In the genomic region with DNA sequence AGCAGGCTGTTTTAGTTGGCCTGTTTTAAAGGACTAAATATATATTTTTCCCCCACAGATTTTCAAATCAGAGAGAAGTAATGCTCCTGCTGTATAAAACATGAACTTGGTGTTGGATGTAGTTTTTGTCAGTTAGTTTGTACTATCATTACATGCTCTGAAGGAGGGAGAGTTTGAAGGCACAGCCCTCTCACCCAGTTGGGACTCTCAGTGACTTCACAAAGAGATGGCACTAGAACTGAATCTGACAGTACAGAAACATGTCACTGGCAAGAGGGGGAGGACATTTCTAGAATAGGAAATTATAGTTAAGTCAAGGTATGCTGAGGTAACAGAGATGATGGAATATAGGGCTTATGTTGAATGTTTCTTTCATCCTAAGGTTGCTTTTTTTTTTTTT, we compare ENCODE assay signal across 26 cellular contexts. TPM values are rescaled to one million over a fixed set of nuclear protein-coding genes. Genes with fewer than 3 reads are reported as not detected.
A peak's percentile ranks its signal among the peaks of the same experiment; 100 is the strongest.
DNase-seq lines count a peak whose midpoint lies in the region; ATAC-seq, FAIRE-seq and TF ChIP-seq lines count a peak whose summit lies in the region.
"Had no signal": no experiment of that assay in that cellular context is flagged by ENCODE, and none has a peak within 500 bp of the region (broad histone marks: within the 10 kb centered on the region; RNA-seq: fewer than 3 reads in every experiment).

No MANE protein-coding gene starts in this region.

- ATAC-seq in activated T-cell treated with anti-CD3 and anti-CD28 coated beads, Interleukin-2, amount 50 U/mL, for 72 hours (replicated peaks in 1 of 2), result no peak
- peak; percentile 8; the same call in 1 of the 3 replicates for ATAC-seq in K562
- ATAC-seq: HCT116 had no signal

- H3K9ac ChIP-seq in K562 (ENCODE audit: insufficient read depth in 1 of 2, low read depth in 2 of 2, low read length in 2 of 2), result no peak overlapping the region

- no peaks in the 10 kb centered on the region for H3K27me3 Mint-ChIP-seq in activated T-cell treated with anti-CD3 and anti-CD28 coated beads, Interleukin-2, amount 50 U/mL, for 72 hours (ENCODE audit: low read depth)
- peaks cover 4 to 13% (median 8%) of the 10 kb centered on the region in 3 donors for H3K27me3 Mint-ChIP-seq in immature natural killer cell (ENCODE audit: low read depth in 3 of 3)
- H3K27me3 Mint-ChIP-seq: CD4-positive, CD25-positive, alpha-beta regulatory T cell; CD8-positive, alpha-beta memory T cell had no signal

- no peaks in the 10 kb centered on the region for H3K9me3 Mint-ChIP-seq in activated T-cell treated with anti-CD3 and anti-CD28 coated beads, Interleukin-2, amount 50 U/mL, for 72 hours
- no peaks in the 10 kb centered on the region for H3K9me3 Mint-ChIP-seq in immature natural killer cell
- H3K9me3 Mint-ChIP-seq: CD4-positive, CD25-positive, alpha-beta regulatory T cell; CD8-positive, alpha-beta memory T cell; HFFc6 had no signal

- no peaks in the 10 kb centered on the region for H4K20me1 ChIP-seq in K562 (replicated peaks; ENCODE audit: control insufficient read depth, insufficient read depth, low read length)

- H3K4me3 Mint-ChIP-seq in activated T-cell treated with anti-CD3 and anti-CD28 coated beads, Interleukin-2, amount 50 U/mL, for 72 hours, result no peak overlapping the region
- H3K4me3 Mint-ChIP-seq in immature natural killer cell, result peak overlapping the region in 3 of 5 donors; percentile 73 to 90 (median 87)
- H3K4me3 Mint-ChIP-seq: CD4-positive, CD25-positive, alpha-beta regulatory T cell; CD8-positive, alpha-beta memory T cell; HFFc6 had no signal

- H3K4me2 ChIP-seq in K562 (ENCODE audit: insufficient read depth, low read length), result no peak overlapping the region

- no peaks in the 10 kb centered on the region for H3K4me1 Mint-ChIP-seq in activated T-cell treated with anti-CD3 and anti-CD28 coated beads, Interleukin-2, amount 50 U/mL, for 72 hours (ENCODE audit: low read depth)
- peaks cover 18 to 23% of the 10 kb centered on the region in 2 donors for H3K4me1 Mint-ChIP-seq in immature natural killer cell

- H3K36me3 ChIP-seq in K562 (ENCODE audit: control insufficient read depth, insufficient read depth, low read length), result peaks cover 32% of the 10 kb centered on the region; the same call in 2 of the 3 replicates
- peaks cover 18 to 27% of the 10 kb centered on the region in 2 donors for H3K36me3 ChIP-seq in ascending aorta
- H3K36me3 ChIP-seq: BE2C had no signal

- no peaks in the 10 kb centered on the region for H3K27me3 ChIP-seq in K562 (ENCODE audit: control insufficient read depth in 2 of 2, insufficient read depth in 2 of 2, low read length in 2 of 2)
- no peaks in the 10 kb centered on the region for H3K27me3 ChIP-seq in ascending aorta
- H3K27me3 ChIP-seq: BE2C had no signal

- in situ Hi-C loops in K562 (cut with MboI), result no loop called here

- no peak overlapping the region for H3K4me3 ChIP-seq in K562
- no peak overlapping the region for H3K4me3 ChIP-seq in ascending aorta

- H3K27ac Mint-ChIP-seq in activated T-cell treated with anti-CD3 and anti-CD28 coated beads, Interleukin-2, amount 50 U/mL, for 72 hours, result peak overlapping the region; percentile 65
- H3K27ac Mint-ChIP-seq in immature natural killer cell, result no peak overlapping the region
- H3K27ac Mint-ChIP-seq: HFFc6 had no signal

- no peak for TF ChIP-seq EP300 in K562 (IDR thresholded peaks at IDR 0.05; ENCODE audit: low read length)

- TF ChIP-seq RAD21 in K562 (CRISPR knock-in tag; conservative IDR thresholded peaks at IDR 0.05 in 1 of 2, IDR thresholded peaks at IDR 0.05 in 1 of 2), result no peak

- TF ChIP-seq POLR2A in K562 (conservative IDR thresholded peaks at IDR 0.05), result 0 out of 2 replicates have a peak, but pooled peaks have one; percentile 11

- no TSS peak for BruUV-seq in K562 (replicated peaks; lab: Mats Ljungman, UMichigan)

- H3K9me3 ChIP-seq in K562 (replicated peaks; ENCODE audit: control insufficient read depth, insufficient read depth, low read depth, low read length) (no peaks in the 10 kb centered on the region), ascending aorta (no peaks in the 10 kb centered on the region)
- H3K9me3 ChIP-seq: BE2C had no signal

- no peak overlapping the region for H3K27ac ChIP-seq in K562 (ENCODE audit: extremely low read depth, low read depth, low read length)
- H3K27ac ChIP-seq in ascending aorta, result no peak overlapping the region
- H3K27ac ChIP-seq: HL-60 had no signal

- CTCF ChIA-PET in K562 (lab: Yijun Ruan, JAX; ENCODE audit: low intra/inter-chr PET ratio), result no interaction called here

- no peaks in the 10 kb centered on the region for H3K4me1 ChIP-seq in K562 (replicated peaks in 1 of 2; ENCODE audit: control insufficient read depth in 2 of 2, insufficient read depth in 2 of 2, low read length in 2 of 2)
- no peaks in the 10 kb centered on the region for H3K4me1 ChIP-seq in ascending aorta
- H3K4me1 ChIP-seq: BE2C had no signal

- no peak overlapping the region for H2AFZ ChIP-seq in K562 (ENCODE audit: low read depth, low read length)

- peaks cover 0 to 3% of the 10 kb centered on the region in 2 donors for H3K36me3 Mint-ChIP-seq in activated T-cell treated with anti-CD3 and anti-CD28 coated beads, Interleukin-2, amount 50 U/mL, for 72 hours (ENCODE audit: insufficient read depth in 2 of 2)
- peaks cover 9 to 40% (median 22%) of the 10 kb centered on the region in 3 donors for H3K36me3 Mint-ChIP-seq in immature natural killer cell

- FAIRE-seq in K562 (lab: Jason Lieb, UNC), result no peak
- FAIRE-seq: A204.1, G401.6, GM12891, GM18507 had no signal

- no peak for DNase-seq in activated T-cell treated with anti-CD3 and anti-CD28 coated beads, Interleukin-2, amount 50 U/mL, for 72 hours
- no peak for DNase-seq in activated T-cell treated with anti-CD3 and anti-CD28 coated beads, Interleukin-2, amount 50 U/mL, for 1 hour
- DNase-seq in K562 (ENCODE audit: extremely low read depth in 1 of 4, low spot score in 3 of 4), result no peak
- DNase-seq in immature natural killer cell, result no peak
- DNase-seq in putamen (ENCODE audit: low spot score), result peak; percentile 81
- no peak for DNase-seq in SHP77 treated with DMSO at 0.1 percent for 48 hours (lab: John Stamatoyannopoulos, UW)
- DNase-seq in DMS79 treated with DMSO at 0.1 percent for 48 hours (lab: John Stamatoyannopoulos, UW), result no peak
- no peak for DNase-seq in ascending aorta (ENCODE audit: low spot score in 2 of 2)
- DNase-seq: ACHN; BE2C; C1 segment of cervical spinal cord; CD4-positive, CD25-positive, alpha-beta regulatory T cell; CD8-positive, alpha-beta memory T cell; COR-L47; DMS 273 treated with DMSO at 0.1 percent for 48 hours; DMS53; GOT3; H7; HFFc6 had no signal

- no peak for TF ChIP-seq CTCF in K562 (IDR thresholded peaks at IDR 0.05 in 2 of 3, conservative IDR thresholded peaks at IDR 0.05 in 1 of 3; ENCODE audit: insufficient read depth in 2 of 3, low read depth in 1 of 3, low read length in 3 of 3)
- TF ChIP-seq CTCF in ascending aorta (IDR thresholded peaks at IDR 0.05), result no peak

- H3K9me1 ChIP-seq in K562 (ENCODE audit: control insufficient read depth, insufficient read depth, low read length), result no peaks in the 10 kb centered on the region

- intact Hi-C loops in K562 (cut with micrococcal nuclease) (loop anchor here (10.0 kb wide), 2 partner anchors 130 to 240 kb away; a partner anchor contains a TSS), ascending aorta (cut with DNase I) (no loop called here)

- no peaks in the 10 kb centered on the region for H3K79me2 ChIP-seq in K562 (ENCODE audit: control insufficient read depth, insufficient read depth, low read length)

- POLR2A ChIA-PET in K562 (lab: Yijun Ruan, JAX), result interaction anchor here (0.6 to 0.9 kb wide), 2 partner anchors 9 to 941 kb away, joined by 3 read pairs; no protein-coding TSS in a partner anchor

RNA-seq across cellular contexts. Expression of a gene that starts 21.0 kb away (rescaled TPM):
- total RNA-seq in activated T-cell treated with anti-CD3 and anti-CD28 coated beads, Interleukin-2, amount 50 U/mL, for 72 hours, result under 1 TPM; 0.19 to 0.74 TPM
- total RNA-seq in K562 (2011; cell fraction: chromatin; rRNA removed; ENCODE audit: low replicate concordance), result not detected in 2 replicates
- total RNA-seq in K562 (2011; cell fraction: nucleolus; rRNA removed), result not detected in 2 replicates
- total RNA-seq in K562 (2011; cell fraction: nucleoplasm; rRNA removed), result not detected in 2 replicates
- not detected in 2 replicates for total RNA-seq in K562 (2014; rRNA removed)
- total RNA-seq in K562 (2014; rRNA removed; fragmentation: Illumina TruSeq; extraction: Trizol), result not detected in 2 replicates
- not detected in 2 replicates for total RNA-seq in K562 (2015; rRNA removed; fragmentation: Illumina TruSeq; extraction: Trizol)
- total RNA-seq in K562 (2021), result not detected in 2 replicates
- not detected in 2 replicates for polyA plus RNA-seq in K562 (2011; rRNA removed)
- not detected in 2 replicates for polyA plus RNA-seq in K562 (2011; cell fraction: cytosol; rRNA removed)
- not detected in 2 replicates for polyA plus RNA-seq in K562 (2011; cell fraction: nucleus; rRNA removed)
- not detected in 2 replicates for polyA plus RNA-seq in K562 (2012)
- polyA plus RNA-seq in K562 (2014; fragmentation: Illumina TruSeq; extraction: Trizol), result not detected in 2 replicates
- polyA plus RNA-seq in K562 (2014; fragmentation: Nextera tagmentation; extraction: Ambion mirVana), result not detected
- polyA plus RNA-seq in K562 (2014; rRNA removed), result not detected in 2 replicates
- not detected in 2 replicates for polyA minus RNA-seq in K562 (2011; rRNA and poly(A)+ RNA removed)
- polyA minus RNA-seq in K562 (2011; cell fraction: cytosol; rRNA and poly(A)+ RNA removed), result not detected in 2 replicates
- polyA minus RNA-seq in K562 (2011; cell fraction: nucleus; rRNA and poly(A)+ RNA removed), result not detected in 2 replicates
- under 1 TPM in 1 of 3 donors, not detected in 2; 0.24 TPM for polyA plus RNA-seq in immature natural killer cell
- total RNA-seq in ascending aorta, result not detected
- total RNA-seq: HFFc6, HT1080 had no signal
- polyA plus RNA-seq: CD8-positive, alpha-beta memory T cell had no signal

RNA-seq across cellular contexts. Expression of a gene that starts 27.1 kb away (rescaled TPM):
- total RNA-seq in activated T-cell treated with anti-CD3 and anti-CD28 coated beads, Interleukin-2, amount 50 U/mL, for 72 hours, result 10 to 100 TPM; 47.9 to 56.2 TPM
- total RNA-seq in K562 (2011; cell fraction: chromatin; rRNA removed; ENCODE audit: low replicate concordance), result 62.0 and 62.6 TPM in 2 replicates
- total RNA-seq in K562 (2011; cell fraction: nucleolus; rRNA removed), result 38.3 and 45.9 TPM in 2 replicates
- total RNA-seq in K562 (2011; cell fraction: nucleoplasm; rRNA removed), result 63.4 and 83.7 TPM in 2 replicates
- total RNA-seq in K562 (2014; rRNA removed) (95.4 and 124 TPM in 2 replicates), K562 (2014; rRNA removed; fragmentation: Illumina TruSeq; extraction: Trizol) (245 and 293 TPM in 2 replicates), K562 (2015; rRNA removed; fragmentation: Illumina TruSeq; extraction: Trizol) (154 and 162 TPM in 2 replicates), K562 (2021) (266 and 273 TPM in 2 replicates), ascending aorta (55.9 TPM)
- polyA plus RNA-seq in K562 (2011; rRNA removed) (125 and 198 TPM in 2 replicates), K562 (2014; fragmentation: Illumina TruSeq; extraction: Trizol) (194 and 219 TPM in 2 replicates), K562 (2014; fragmentation: Nextera tagmentation; extraction: Ambion mirVana) (100 to 1,000 TPM; 607 to 620 TPM), K562 (2014; rRNA removed) (117 and 134 TPM in 2 replicates), immature natural killer cell (10 to 100 TPM; 66.9 to 86.2 (median 73.8) TPM)
- polyA plus RNA-seq in K562 (2011; cell fraction: cytosol; rRNA removed), result 161 and 214 TPM in 2 replicates
- 96.3 and 140 TPM in 2 replicates for polyA plus RNA-seq in K562 (2011; cell fraction: nucleus; rRNA removed)
- 159 and 305 TPM in 2 replicates for polyA plus RNA-seq in K562 (2012)
- polyA minus RNA-seq in K562 (2011; rRNA and poly(A)+ RNA removed), result 124 and 166 TPM in 2 replicates
- 80.1 and 100 TPM in 2 replicates for polyA minus RNA-seq in K562 (2011; cell fraction: cytosol; rRNA and poly(A)+ RNA removed)
- 21.0 and 35.2 TPM in 2 replicates for polyA minus RNA-seq in K562 (2011; cell fraction: nucleus; rRNA and poly(A)+ RNA removed)

RNA-seq across cellular contexts. Expression of a gene that starts 28.8 kb away (rescaled TPM):
- under 1 TPM; 0.16 to 0.24 TPM for total RNA-seq in activated T-cell treated with anti-CD3 and anti-CD28 coated beads, Interleukin-2, amount 50 U/mL, for 72 hours
- 0.49 and 0.51 TPM in 2 replicates for total RNA-seq in K562 (2011; cell fraction: chromatin; rRNA removed; ENCODE audit: low replicate concordance)
- total RNA-seq in K562 (2011; cell fraction: nucleolus; rRNA removed), result 0.26 and 0.50 TPM in 2 replicates
- 0.61 TPM in 1 of 2 replicates, not detected in the other for total RNA-seq in K562 (2011; cell fraction: nucleoplasm; rRNA removed)
- total RNA-seq in K562 (2014; rRNA removed) (0.14 TPM in 1 of 2 replicates, not detected in the other), K562 (2014; rRNA removed; fragmentation: Illumina TruSeq; extraction: Trizol) (not detected in 2 replicates), K562 (2015; rRNA removed; fragmentation: Illumina TruSeq; extraction: Trizol) (not detected in 2 replicates), K562 (2021) (not detected in 2 replicates), ascending aorta (not detected)
- polyA plus RNA-seq in K562 (2011; rRNA removed) (not detected in 2 replicates), K562 (2014; fragmentation: Illumina TruSeq; extraction: Trizol) (not detected in 2 replicates), K562 (2014; fragmentation: Nextera tagmentation; extraction: Ambion mirVana) (not detected), K562 (2014; rRNA removed) (0.05 TPM in 1 of 2 replicates, not detected in the other), immature natural killer cell (not detected)
- polyA plus RNA-seq in K562 (2011; cell fraction: cytosol; rRNA removed), result not detected in 2 replicates
- 0.51 TPM in 1 of 2 replicates, not detected in the other for polyA plus RNA-seq in K562 (2011; cell fraction: nucleus; rRNA removed)
- not detected in 2 replicates for polyA plus RNA-seq in K562 (2012)
- polyA minus RNA-seq in K562 (2011; rRNA and poly(A)+ RNA removed), result 0.14 TPM in 1 of 2 replicates, not detected in the other
- not detected in 2 replicates for polyA minus RNA-seq in K562 (2011; cell fraction: cytosol; rRNA and poly(A)+ RNA removed)
- polyA minus RNA-seq in K562 (2011; cell fraction: nucleus; rRNA and poly(A)+ RNA removed), result 0.13 and 0.44 TPM in 2 replicates
- total RNA-seq: H7, HFFc6, HT1080 had no signal
- polyA plus RNA-seq: CD4-positive, CD25-positive, alpha-beta regulatory T cell; CD8-positive, alpha-beta memory T cell had no signal

RNA-seq across cellular contexts. Expression of a gene that starts 36.4 kb away (rescaled TPM):
- total RNA-seq in activated T-cell treated with anti-CD3 and anti-CD28 coated beads, Interleukin-2, amount 50 U/mL, for 72 hours, result 10 to 100 TPM; 78.9 to 84.2 TPM
- total RNA-seq in K562 (2011; cell fraction: chromatin; rRNA removed; ENCODE audit: low replicate concordance), result 228 and 279 TPM in 2 replicates
- total RNA-seq in K562 (2011; cell fraction: nucleolus; rRNA removed), result 212 and 223 TPM in 2 replicates
- 239 and 241 TPM in 2 replicates for total RNA-seq in K562 (2011; cell fraction: nucleoplasm; rRNA removed)
- total RNA-seq in K562 (2014; rRNA removed) (203 and 207 TPM in 2 replicates), K562 (2014; rRNA removed; fragmentation: Illumina TruSeq; extraction: Trizol) (191 and 192 TPM in 2 replicates), K562 (2015; rRNA removed; fragmentation: Illumina TruSeq; extraction: Trizol) (190 and 191 TPM in 2 replicates), K562 (2021) (229 and 238 TPM in 2 replicates), ascending aorta (19.9 TPM)
- polyA plus RNA-seq in K562 (2011; rRNA removed) (302 and 343 TPM in 2 replicates), K562 (2014; fragmentation: Illumina TruSeq; extraction: Trizol) (194 and 197 TPM in 2 replicates), K562 (2014; fragmentation: Nextera tagmentation; extraction: Ambion mirVana) (10 to 100 TPM; 38.7 to 82.3 TPM), K562 (2014; rRNA removed) (341 and 353 TPM in 2 replicates), immature natural killer cell (100 to 1,000 TPM; 108 to 157 (median 143) TPM)
- polyA plus RNA-seq in K562 (2011; cell fraction: cytosol; rRNA removed), result 353 and 764 TPM in 2 replicates
- polyA plus RNA-seq in K562 (2011; cell fraction: nucleus; rRNA removed), result 319 and 323 TPM in 2 replicates
- 137 and 179 TPM in 2 replicates for polyA plus RNA-seq in K562 (2012)
- 180 and 229 TPM in 2 replicates for polyA minus RNA-seq in K562 (2011; rRNA and poly(A)+ RNA removed)
- 60.6 and 66.6 TPM in 2 replicates for polyA minus RNA-seq in K562 (2011; cell fraction: cytosol; rRNA and poly(A)+ RNA removed)
- polyA minus RNA-seq in K562 (2011; cell fraction: nucleus; rRNA and poly(A)+ RNA removed), result 57.1 and 90.0 TPM in 2 replicates

RNA-seq across cellular contexts. Expression of a gene that starts 36.5 kb away (rescaled TPM):
- 10 to 100 TPM; 17.2 to 18.6 TPM for total RNA-seq in activated T-cell treated with anti-CD3 and anti-CD28 coated beads, Interleukin-2, amount 50 U/mL, for 72 hours
- 9.0 and 15.8 TPM in 2 replicates for total RNA-seq in K562 (2011; cell fraction: chromatin; rRNA removed; ENCODE audit: low replicate concordance)
- total RNA-seq in K562 (2011; cell fraction: nucleolus; rRNA removed), result 11.7 and 13.2 TPM in 2 replicates
- total RNA-seq in K562 (2011; cell fraction: nucleoplasm; rRNA removed), result 11.6 and 13.4 TPM in 2 replicates
- total RNA-seq in K562 (2014; rRNA removed) (9.1 and 11.2 TPM in 2 replicates), K562 (2014; rRNA removed; fragmentation: Illumina TruSeq; extraction: Trizol) (13.6 TPM in 2 replicates), K562 (2015; rRNA removed; fragmentation: Illumina TruSeq; extraction: Trizol) (13.3 and 13.6 TPM in 2 replicates), K562 (2021) (11.0 and 12.9 TPM in 2 replicates), ascending aorta (14.8 TPM)
- polyA plus RNA-seq in K562 (2011; rRNA removed) (16.9 and 18.2 TPM in 2 replicates), K562 (2014; fragmentation: Illumina TruSeq; extraction: Trizol) (13.0 and 13.1 TPM in 2 replicates), K562 (2014; fragmentation: Nextera tagmentation; extraction: Ambion mirVana) (10 to 100 TPM; 30.1 to 33.9 TPM), K562 (2014; rRNA removed) (7.0 and 10.1 TPM in 2 replicates), immature natural killer cell (10 to 100 TPM; 40.2 to 60.8 (median 49.1) TPM)
- polyA plus RNA-seq in K562 (2011; cell fraction: cytosol; rRNA removed), result 16.9 and 19.8 TPM in 2 replicates
- polyA plus RNA-seq in K562 (2011; cell fraction: nucleus; rRNA removed), result 6.6 and 9.4 TPM in 2 replicates
- polyA plus RNA-seq in K562 (2012), result 9.4 and 13.6 TPM in 2 replicates
- 21.9 and 23.1 TPM in 2 replicates for polyA minus RNA-seq in K562 (2011; rRNA and poly(A)+ RNA removed)
- polyA minus RNA-seq in K562 (2011; cell fraction: cytosol; rRNA and poly(A)+ RNA removed), result 8.3 and 9.2 TPM in 2 replicates
- 5.4 and 10.0 TPM in 2 replicates for polyA minus RNA-seq in K562 (2011; cell fraction: nucleus; rRNA and poly(A)+ RNA removed)

Comparison
In these comparisons a context has a peak if more than half of its experiments do, and no peak if none do; other contexts are left out.
1. H3K4me3 Mint-ChIP-seq: peak in immature natural killer cell (3 of 5); none in activated T-cell treated with anti-CD3 and anti-CD28 coated beads, Interleukin-2, amount 50 U/mL, for 72 hours (0 of 2).